8 cellular contexts compared by ENCODE assay signal in the genomic region with DNA sequence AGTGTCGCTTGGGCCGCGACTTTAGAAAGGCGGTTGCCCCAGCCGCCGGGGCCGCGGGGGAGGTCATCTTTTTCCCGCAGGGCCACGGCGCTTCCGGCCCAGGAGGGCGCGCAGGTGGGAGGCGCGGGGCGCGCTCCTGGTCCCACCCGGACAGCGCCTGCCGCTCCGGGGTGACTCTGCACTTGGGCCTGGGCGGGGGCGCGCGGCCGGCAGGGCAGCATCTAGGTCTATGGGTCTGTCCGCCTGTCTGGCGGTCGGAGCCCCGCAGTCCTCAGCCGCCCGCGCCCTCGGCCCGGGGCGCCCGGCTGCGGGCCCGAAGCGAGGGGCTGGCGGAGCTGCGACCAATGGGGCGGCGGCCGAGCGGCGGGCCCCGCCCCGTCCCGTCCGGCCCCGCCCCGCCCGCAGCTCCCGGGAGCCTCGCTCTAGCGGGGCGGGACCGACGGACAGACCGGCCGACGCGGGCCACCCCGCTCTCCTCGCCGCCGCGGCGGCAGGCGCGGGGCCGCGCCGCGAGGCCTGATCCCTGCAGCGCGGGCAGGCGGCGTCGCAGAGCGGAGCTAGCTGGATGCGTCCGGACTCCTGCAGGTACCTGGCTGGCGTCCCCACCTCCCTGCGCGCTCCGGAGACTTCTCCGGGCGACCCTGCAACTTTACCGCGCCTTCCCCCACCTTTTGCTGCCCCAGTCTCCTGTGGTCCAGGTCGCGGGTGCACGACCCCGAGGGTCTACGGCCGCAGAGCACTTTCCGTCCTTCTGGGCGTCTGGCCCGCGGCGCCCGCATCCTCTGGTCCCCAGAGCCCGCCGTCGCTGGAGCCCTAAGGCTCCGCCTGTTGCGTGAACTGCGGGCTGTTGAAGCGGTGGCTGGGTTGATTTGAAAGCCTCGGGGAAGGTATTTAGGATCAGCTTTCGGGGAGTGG. TPM values are rescaled to one million over a fixed set of nuclear protein-coding genes. Genes with fewer than 3 reads are reported as not detected.
DNase-seq lines count a peak whose midpoint lies in the region; ATAC-seq, FAIRE-seq and TF ChIP-seq lines count a peak whose summit lies in the region.

A gene with protein sequence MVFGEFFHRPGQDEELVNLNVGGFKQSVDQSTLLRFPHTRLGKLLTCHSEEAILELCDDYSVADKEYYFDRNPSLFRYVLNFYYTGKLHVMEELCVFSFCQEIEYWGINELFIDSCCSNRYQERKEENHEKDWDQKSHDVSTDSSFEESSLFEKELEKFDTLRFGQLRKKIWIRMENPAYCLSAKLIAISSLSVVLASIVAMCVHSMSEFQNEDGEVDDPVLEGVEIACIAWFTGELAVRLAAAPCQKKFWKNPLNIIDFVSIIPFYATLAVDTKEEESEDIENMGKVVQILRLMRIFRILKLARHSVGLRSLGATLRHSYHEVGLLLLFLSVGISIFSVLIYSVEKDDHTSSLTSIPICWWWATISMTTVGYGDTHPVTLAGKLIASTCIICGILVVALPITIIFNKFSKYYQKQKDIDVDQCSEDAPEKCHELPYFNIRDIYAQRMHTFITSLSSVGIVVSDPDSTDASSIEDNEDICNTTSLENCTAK (plus strand): TSS at position 446 of the 915 bp plus-strand sequence. CDS start 52,342 bp downstream, outside the sequence.

- peaks cover 27 to 45% of the 10 kb centered on the region in 2 experiments for H3K27me3 ChIP-seq in K562 (ENCODE audit: control insufficient read depth in 2 of 2, insufficient read depth in 2 of 2, low read length in 2 of 2)
- peaks cover 5 to 10% of the 10 kb centered on the region in 2 donors for H3K27me3 ChIP-seq in small intestine (ENCODE audit: control insufficient read depth in 2 of 2, insufficient read depth in 2 of 2, low read length in 2 of 2)

- no peak for TF ChIP-seq CTCF in K562 (IDR thresholded peaks at IDR 0.05 in 2 of 3, conservative IDR thresholded peaks at IDR 0.05 in 1 of 3; ENCODE audit: insufficient read depth in 2 of 3, low read depth in 1 of 3, low read length in 3 of 3)

- H3K9me3 ChIP-seq in K562 (replicated peaks; ENCODE audit: control insufficient read depth, insufficient read depth, low read depth, low read length) (no peaks in the 10 kb centered on the region), small intestine (ENCODE audit: control insufficient read depth, low read depth) (no peaks in the 10 kb centered on the region)

- POLR2A ChIA-PET in K562 (lab: Yijun Ruan, JAX), result no interaction called here

- H3K27ac ChIP-seq in K562 (ENCODE audit: extremely low read depth, low read depth, low read length) (no peak within 1 kb of the TSS), small intestine (ENCODE audit: low read depth in 1 of 2, low read length in 1 of 2) (peak within 1 kb of the TSS in 1 of 2 donors; percentile 49)

- peak within 1 kb of the TSS; percentile 71 for H3K4me2 ChIP-seq in K562 (ENCODE audit: insufficient read depth, low read length)

- no TSS peak for BruUV-seq in K562 (replicated peaks; lab: Mats Ljungman, UMichigan)

- 2% methylated on average over 55 of the region's 114 CpGs for WGBS in K562 (ENCODE audit: insufficient coverage, low coverage, missing lambda C conversion rate)
- whole genome bisulfite sequencing in small intestine, 3 donors, result 0 to 1% (median 1%) methylated on average over 68 to 114 of the region's 114 CpGs

- peak; percentile 94 for DNase-seq in AG20443 (ENCODE audit: low spot score)
- DNase-seq in NCI-H460 (ENCODE audit: extremely low read depth, low read depth), result peak; percentile 30
- DNase-seq in K562 (ENCODE audit: extremely low read depth in 1 of 4, low spot score in 3 of 4), result peak; percentile 55 to 94 (median 90)
- peak; percentile 88 for DNase-seq in iPS-NIHi7 (ENCODE audit: extremely low spot score)
- DNase-seq in small intestine, result peak; percentile 32
- DNase-seq in NOMO-1 treated with dmso at 0.1 percent for 144 hours (lab: John Stamatoyannopoulos, UW; ENCODE audit: unreplicated experiment), result no peak

- no peak for FAIRE-seq in K562 (lab: Jason Lieb, UNC)
- FAIRE-seq in small intestine (lab: Jason Lieb, UNC), result no peak

- H3K36me3 ChIP-seq in K562 (ENCODE audit: control insufficient read depth, insufficient read depth, low read length), result no peaks in the 10 kb centered on the region
- H3K36me3 ChIP-seq in small intestine (ENCODE audit: control insufficient read depth in 2 of 2, insufficient read depth in 2 of 2, low read length in 2 of 2), result no peaks in the 10 kb centered on the region

- H2AFZ ChIP-seq in K562 (ENCODE audit: low read depth, low read length), result peak within 1 kb of the TSS; percentile 89

- TF ChIP-seq RAD21 in K562 (CRISPR knock-in tag; conservative IDR thresholded peaks at IDR 0.05 in 1 of 2, IDR thresholded peaks at IDR 0.05 in 1 of 2), result no peak

- CTCF ChIA-PET in K562 (lab: Yijun Ruan, JAX; ENCODE audit: low intra/inter-chr PET ratio), result interaction anchor here (0.6 kb wide), 1 partner anchor 75 kb away, joined by 4 read pairs; no protein-coding TSS in a partner anchor

- ATAC-seq in GM18519 (IDR thresholded peaks at IDR 0.05; ENCODE audit: low FRiP score, unreplicated experiment) (peak; percentile 83), HG02943 (IDR thresholded peaks at IDR 0.05; ENCODE audit: low read depth, unreplicated experiment) (peak; percentile 64), K562 (peak; percentile 96)

- H3K79me2 ChIP-seq in K562 (ENCODE audit: control insufficient read depth, insufficient read depth, low read length), result no peaks in the 10 kb centered on the region

- no peak for TF ChIP-seq POLR2A in K562 (conservative IDR thresholded peaks at IDR 0.05)

- no peaks in the 10 kb centered on the region for H4K20me1 ChIP-seq in K562 (replicated peaks; ENCODE audit: control insufficient read depth, insufficient read depth, low read length)

- H3K4me1 ChIP-seq in K562 (replicated peaks in 1 of 2; ENCODE audit: control insufficient read depth in 2 of 2, insufficient read depth in 2 of 2, low read length in 2 of 2) (peaks cover 5 to 22% of the 10 kb centered on the region in 2 experiments; a peak in 3 of 5 replicates), small intestine (ENCODE audit: control insufficient read depth in 2 of 2, insufficient read depth in 1 of 2, low read depth in 1 of 2, low read length in 1 of 2) (no peaks in the 10 kb centered on the region)

- in situ Hi-C loops in K562 (cut with MboI), result no loop called here

- peak within 1 kb of the TSS in 1 of 2 experiments; percentile 82; a peak in 2 of 4 replicates for H3K9ac ChIP-seq in K562 (ENCODE audit: insufficient read depth in 1 of 2, low read depth in 2 of 2, low read length in 2 of 2)

- peaks cover 3% of the 10 kb centered on the region for H3K9me1 ChIP-seq in K562 (ENCODE audit: control insufficient read depth, insufficient read depth, low read length)

- intact Hi-C loops in K562 (cut with micrococcal nuclease), result no loop called here

- peak within 1 kb of the TSS; percentile 47 for H3K4me3 ChIP-seq in K562
- peak within 1 kb of the TSS; percentile 51 to 56 for H3K4me3 ChIP-seq in small intestine (ENCODE audit: low read depth in 1 of 2, low read length in 2 of 2)

- no peak for TF ChIP-seq EP300 in K562 (IDR thresholded peaks at IDR 0.05; ENCODE audit: low read length)

TF ChIP-seq in K562, 482 proteins besides CTCF, POLR2A, EP300 and RAD21 (continues in another document):
- TF ChIP-seq CTBP1 (IDR thresholded peaks at IDR 0.05; ENCODE audit: borderline replicate concordance) (0 out of 2 replicates have a peak, but pooled peaks have one; percentile 50), RUNX1 (IDR thresholded peaks at IDR 0.05; ENCODE audit: low read depth) (no peak), PRMT5 (CRISPR knock-in tag; IDR thresholded peaks at IDR 0.05) (no peak), ZBTB7A (IDR thresholded peaks at IDR 0.05; ENCODE audit: borderline replicate concordance, control insufficient read depth, low read depth, low read length) (peak; percentile 25; the same call in 1 of the 2 replicates), HNRNPL (IDR thresholded peaks at IDR 0.05; ENCODE audit: low read depth, low read length) (no peak), SMAD4 (CRISPR knock-in tag; conservative IDR thresholded peaks at IDR 0.05) (0 out of 2 replicates have a peak, but pooled peaks have one; percentile 45), GTF2E2 (tag; IDR thresholded peaks at IDR 0.05) (no peak), RB1 (IDR thresholded peaks at IDR 0.05; ENCODE audit: low read depth) (peak; percentile 32; the same call in 1 of the 2 replicates), BRD4 (IDR thresholded peaks at IDR 0.05) (no peak), ILF3 (IDR thresholded peaks at IDR 0.05; ENCODE audit: borderline replicate concordance) (no peak), PHF8 (IDR thresholded peaks at IDR 0.05; ENCODE audit: borderline replicate concordance, low read length) (peak; percentile 44; the same call in 1 of the 2 replicates), RBFOX2 (IDR thresholded peaks at IDR 0.05; ENCODE audit: low read depth, low read length) (peak; percentile 20; the same call in 1 of the 2 replicates), KDM2B (CRISPR knock-in tag; IDR thresholded peaks at IDR 0.05) (0 out of 2 replicates have a peak, but pooled peaks have one; percentile 17), HNRNPLL (IDR thresholded peaks at IDR 0.05; ENCODE audit: low read depth, low read length, poor library complexity, severe bottlenecking) (peak; percentile 78), ZFX (CRISPR knock-in tag; IDR thresholded peaks at IDR 0.05) (peak; percentile 62), TAF7 (tag; IDR thresholded peaks at IDR 0.05) (no peak)

RNA-seq across cellular contexts. Expression of the gene that starts here (rescaled TPM):
- 0.23 and 0.30 TPM in 2 replicates for total RNA-seq in NCI-H460 (2014; rRNA removed; shearing (Covaris generic))
- 0.54 TPM in 1 of 2 replicates, not detected in the other for polyA plus RNA-seq in NCI-H460 (2014; cell fraction: nucleus; rRNA removed)
- 0.23 and 0.39 TPM in 2 replicates for total RNA-seq in K562 (2011; cell fraction: chromatin; rRNA removed; ENCODE audit: low replicate concordance)
- total RNA-seq in K562 (2011; cell fraction: nucleolus; rRNA removed), result 0.17 and 0.26 TPM in 2 replicates
- 0.59 and 0.92 TPM in 2 replicates for total RNA-seq in K562 (2011; cell fraction: nucleoplasm; rRNA removed)
- 0.24 and 0.45 TPM in 2 replicates for total RNA-seq in K562 (2014; rRNA removed)
- 0.29 and 0.40 TPM in 2 replicates for total RNA-seq in K562 (2014; rRNA removed; fragmentation: Illumina TruSeq; extraction: Trizol)
- 0.19 and 0.25 TPM in 2 replicates for total RNA-seq in K562 (2015; rRNA removed; fragmentation: Illumina TruSeq; extraction: Trizol)
- total RNA-seq in K562 (2021), result 0.25 and 0.75 TPM in 2 replicates
- 0.28 and 0.49 TPM in 2 replicates for polyA plus RNA-seq in K562 (2011; rRNA removed)
- polyA plus RNA-seq in K562 (2011; cell fraction: cytosol; rRNA removed), result 0.24 and 0.30 TPM in 2 replicates
- polyA plus RNA-seq in K562 (2011; cell fraction: nucleus; rRNA removed), result 0.13 and 0.29 TPM in 2 replicates
- 0.43 and 0.61 TPM in 2 replicates for polyA plus RNA-seq in K562 (2012)
- 0.19 and 0.28 TPM in 2 replicates for polyA plus RNA-seq in K562 (2014; fragmentation: Illumina TruSeq; extraction: Trizol)
- under 1 TPM; 0.01 to 0.18 TPM for polyA plus RNA-seq in K562 (2014; fragmentation: Nextera tagmentation; extraction: Ambion mirVana)
- polyA plus RNA-seq in K562 (2014; rRNA removed), result 0.08 and 0.20 TPM in 2 replicates
- polyA minus RNA-seq in K562 (2011; rRNA and poly(A)+ RNA removed), result 0.39 and 0.45 TPM in 2 replicates
- polyA minus RNA-seq in K562 (2011; cell fraction: cytosol; rRNA and poly(A)+ RNA removed), result not detected in 2 replicates
- polyA minus RNA-seq in K562 (2011; cell fraction: nucleus; rRNA and poly(A)+ RNA removed), result 0.27 and 0.44 TPM in 2 replicates
- polyA plus RNA-seq in small intestine, result 1 to 10 TPM in 2 of 3 donors, under 1 TPM in 1; 0.67 to 4.4 (median 4.1) TPM

Comparison
In these comparisons a context has a peak if more than half of its experiments do, and no peak if none do; other contexts are left out.
1. Peak in DNase-seq in NCI-H460; RNA of the gene not detected or under 1 TPM.
2. Peak in DNase-seq, ATAC-seq, H3K4me3 ChIP-seq and H3K4me2 ChIP-seq in K562; RNA of the gene not detected or under 1 TPM.